In the genomic region with DNA sequence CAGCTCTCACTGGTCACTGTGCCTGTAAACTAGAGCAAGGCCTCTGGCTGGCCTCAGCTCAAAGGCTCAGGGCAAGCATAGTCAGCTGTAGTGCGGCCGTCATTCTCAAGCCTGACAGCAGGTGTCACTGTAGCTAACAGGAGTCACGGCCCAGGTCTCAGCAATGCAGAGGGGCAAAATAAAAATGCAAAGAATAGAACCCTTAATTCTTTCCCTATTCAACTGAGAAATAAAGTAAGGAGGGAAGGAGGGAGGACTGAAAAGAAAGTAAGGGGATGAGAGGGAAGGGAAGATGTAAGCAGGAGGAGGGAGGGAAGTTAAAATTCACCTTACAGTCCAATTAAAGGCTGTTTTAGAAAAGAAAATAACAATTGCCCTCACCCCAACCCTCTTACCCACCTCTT, we compare ENCODE assay signal across 7 cellular contexts.
DNase-seq lines count a peak whose midpoint lies in the region; ATAC-seq and TF ChIP-seq lines count a peak whose summit lies in the region.

No MANE protein-coding gene starts in this region.

- H3K9me3 ChIP-seq in MG63 (no peaks in the 10 kb centered on the region), heart right ventricle (no peaks in the 10 kb centered on the region)

- CTCF ChIA-PET in T-cell (lab: Charles Lee) = interaction anchor here (0.5 to 3.7 kb wide), 32 partner anchors 9 to 498 kb away, joined by 3 to 56 read pairs (median 5); a partner anchor contains a TSS

- peak overlapping the region in 1 of 3 donors; percentile 21 for H3K4me3 Mint-ChIP-seq in T-cell

- H3K36me3 ChIP-seq in MG63 (peaks cover 48% of the 10 kb centered on the region), heart right ventricle (peaks cover 0 to 92% (median 50%) of the 10 kb centered on the region in 9 donors)

- POLR2A ChIA-PET in T-cell (lab: Charles Lee) = interaction anchor here (0.6 to 0.9 kb wide), 2 partner anchors 48 to 102 kb away, joined by 3 to 4 read pairs; no protein-coding TSS in a partner anchor

- H3K4me1 ChIP-seq in heart right ventricle = peaks cover 3 to 90% (median 40%) of the 10 kb centered on the region in 9 donors

- peak overlapping the region; percentile 91 to 94 for H3K27ac Mint-ChIP-seq in T-cell

- WGBS in heart right ventricle, 2 donors = 2 to 5% methylated on average over 3 of the region's 3 CpGs

- intact Hi-C loops in heart right ventricle (cut with DNase I) = loop anchor here (1.0 to 10.0 kb wide), 14 partner anchors 86 to 326 kb away; a partner anchor contains a TSS

- peak; percentile 87 to 91 (median 91) for ATAC-seq in T-cell (replicated peaks in 1 of 4)
- peak; percentile 83 to 96 (median 88) for ATAC-seq in heart right ventricle
- no peak for ATAC-seq in GM18861 (IDR thresholded peaks at IDR 0.05; ENCODE audit: unreplicated experiment)

- H3K9me3 Mint-ChIP-seq in T-cell = no peaks in the 10 kb centered on the region

- peaks cover 30 to 39% (median 33%) of the 10 kb centered on the region in 3 donors for H3K4me1 Mint-ChIP-seq in T-cell

- H3K27ac ChIP-seq in heart right ventricle = peak overlapping the region in 4 of 10 donors; percentile 39 to 76 (median 63)

- peak; percentile 74 for DNase-seq in MG63
- DNase-seq in T-cell = peak; percentile 41 to 81 (median 72)
- peak; percentile 57 for DNase-seq in activated naive CD8-positive, alpha-beta T cell treated with anti-CD3 and anti-CD28 coated beads, Interleukin-2, amount 50 U/mL, for 16 hours (ENCODE audit: low read depth, low spot score)
- DNase-seq in heart right ventricle = peak; percentile 81 to 85
- DNase-seq in retina = peak; percentile 78

- peaks cover 35% of the 10 kb centered on the region for H3K36me3 Mint-ChIP-seq in T-cell

- peak; percentile 89 for TF ChIP-seq CTCF in GM12872 (IDR thresholded peaks at IDR 0.05; ENCODE audit: insufficient read depth, low read depth, low read length)
- TF ChIP-seq CTCF in heart right ventricle (IDR thresholded peaks at IDR 0.05) = peak; percentile 68 to 94 (median 85)

- H3K27me3 ChIP-seq in MG63 (no peaks in the 10 kb centered on the region), heart right ventricle (no peaks in the 10 kb centered on the region)

- H3K4me3 ChIP-seq in MG63 (no peak overlapping the region), heart right ventricle (no peak overlapping the region)

- no peaks in the 10 kb centered on the region for H3K27me3 Mint-ChIP-seq in T-cell
